ENCODE assay signal across 1 cellular context in genomic region chr6:35079311-35080000, GRCh38.
TF ChIP-seq lines count a peak whose summit lies in the region.

No MANE protein-coding gene starts in this region.

TF ChIP-seq in WTC11, 78 proteins besides CTCF, POLR2A, EP300 and RAD21 (continued from another document):
- TF ChIP-seq ZBTB43 (CRISPR knock-in tag; IDR thresholded peaks at IDR 0.05) (no peak), SP1 (CRISPR knock-in tag; conservative IDR thresholded peaks at IDR 0.05) (no peak), E2F5 (CRISPR knock-in tag; IDR thresholded peaks at IDR 0.05) (no peak)
